ENCODE assay signal across 2 cellular contexts in the genomic region with DNA sequence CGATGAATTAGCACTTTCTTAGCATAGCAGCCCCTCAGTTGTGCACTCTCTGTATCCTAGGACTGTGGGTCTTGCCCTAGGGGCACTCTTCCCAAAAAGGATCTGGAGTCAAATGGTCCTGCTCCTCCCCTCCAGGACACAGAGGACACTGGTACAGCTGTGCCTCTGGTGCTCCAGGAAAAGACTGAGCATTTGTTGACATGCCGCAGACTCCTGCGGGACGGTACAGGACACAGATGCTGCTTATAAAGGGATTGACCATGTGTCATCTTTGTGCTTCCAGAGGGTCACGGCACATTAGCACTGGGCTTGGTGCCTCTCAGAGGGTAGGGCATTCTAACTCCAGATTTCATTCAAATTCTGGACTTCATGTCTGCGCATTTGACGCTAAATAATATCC.
TF ChIP-seq lines count a peak whose summit lies in the region.

No MANE protein-coding gene starts in this region.

TF ChIP-seq in IMR-90, 13 proteins besides CTCF, POLR2A, EP300 and RAD21:
- TF ChIP-seq, protein P1, sequence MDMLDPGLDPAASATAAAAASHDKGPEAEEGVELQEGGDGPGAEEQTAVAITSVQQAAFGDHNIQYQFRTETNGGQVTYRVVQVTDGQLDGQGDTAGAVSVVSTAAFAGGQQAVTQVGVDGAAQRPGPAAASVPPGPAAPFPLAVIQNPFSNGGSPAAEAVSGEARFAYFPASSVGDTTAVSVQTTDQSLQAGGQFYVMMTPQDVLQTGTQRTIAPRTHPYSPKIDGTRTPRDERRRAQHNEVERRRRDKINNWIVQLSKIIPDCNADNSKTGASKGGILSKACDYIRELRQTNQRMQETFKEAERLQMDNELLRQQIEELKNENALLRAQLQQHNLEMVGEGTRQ (IDR thresholded peaks at IDR 0.05; ENCODE audit: low read depth, low read length): no peak
- TF ChIP-seq CHD1 (IDR thresholded peaks at IDR 0.05; ENCODE audit: low read depth, low read length): no peak

TF ChIP-seq in H1, 55 proteins besides CTCF, POLR2A, EP300 and RAD21:
- TF ChIP-seq CBX5 (IDR thresholded peaks at IDR 0.05; ENCODE audit: low read depth, low read length): no peak
- no peak for TF ChIP-seq CHD1 (IDR thresholded peaks at IDR 0.05; ENCODE audit: low read depth, low read length)
- no peak for TF ChIP-seq CEBPB (IDR thresholded peaks at IDR 0.05; ENCODE audit: low read depth, low read length)
- no peak for TF ChIP-seq HDAC2 (IDR thresholded peaks at IDR 0.05; ENCODE audit: borderline replicate concordance in 1 of 2, low read depth in 2 of 2, low read length in 2 of 2)
- TF ChIP-seq, protein P1 (IDR thresholded peaks at IDR 0.05; ENCODE audit: low read length): no peak
- TF ChIP-seq SRF (IDR thresholded peaks at IDR 0.05; ENCODE audit: low read depth, low read length): no peak
- TF ChIP-seq MAFK (IDR thresholded peaks at IDR 0.05; ENCODE audit: low read depth, low read length): no peak
- no peak for TF ChIP-seq POU5F1 (IDR thresholded peaks at IDR 0.05; ENCODE audit: low read depth, low read length)
- TF ChIP-seq RXRA (IDR thresholded peaks at IDR 0.05; ENCODE audit: insufficient read depth, low read depth, low read length): no peak
- no peak for TF ChIP-seq EGR1 (IDR thresholded peaks at IDR 0.05; ENCODE audit: borderline replicate concordance, low read depth, low read length)
- TF ChIP-seq BACH1 (IDR thresholded peaks at IDR 0.05; ENCODE audit: low read length): no peak
- TF ChIP-seq POLR2AphosphoS5 (IDR thresholded peaks at IDR 0.05; ENCODE audit: low read depth, low read length): no peak
- no peak for TF ChIP-seq RBBP5 (IDR thresholded peaks at IDR 0.05; ENCODE audit: borderline replicate concordance, low read depth, low read length)
TF ChIP-seq in H1: peak in this region for 0.
